8 cellular contexts compared by ENCODE assay signal in genomic region chr13:38349386-38350113, GRCh38. TPM values are rescaled to one million over a fixed set of nuclear protein-coding genes. Genes with fewer than 3 reads are reported as not detected.
DNase-seq lines count a peak whose midpoint lies in the region; ATAC-seq and TF ChIP-seq lines count a peak whose summit lies in the region.

Gene UFM1 (plus strand): TSS chr13:38349851. CDS start chr13:38349920, 69 bp downstream.

- DNase-seq in ELF-1 (ENCODE audit: low read depth, low spot score), result peak; percentile 89
- peak; percentile 77 for DNase-seq in H7
- DNase-seq in M059J (ENCODE audit: low read depth), result peak; percentile 91
- DNase-seq in SHP77 (lab: John Stamatoyannopoulos, UW), result peak; percentile 82 to 86
- DNase-seq in activated effector memory CD4-positive, alpha-beta T cell treated with Interleukin-2 at 50 U/mL for 16 hours, result peak; percentile 77
- DNase-seq in fibroblast of peridontal ligament (ENCODE audit: extremely low read depth), result peak; percentile 98
- peak; percentile 75 for DNase-seq in natural killer cell
- DNase-seq in stimulated activated naive CD4-positive, alpha-beta T cell treated with Interleukin-2 at 50 U/mL for 16 hours (lab: John Stamatoyannopoulos, UW), result peak; percentile 89

- ATAC-seq in natural killer cell, result peak; percentile 93 to 98 (median 94)

- intact Hi-C loops in natural killer cell (cut with micrococcal nuclease), result loop anchor here (5.0 kb wide), 1 partner anchor 688 kb away; the partner anchor contains the start of genes NHLRC3 and PROSER1

- H3K4me1 Mint-ChIP-seq in natural killer cell, result peaks cover 38 to 42% of the 10 kb centered on the region in 2 donors

- peak within 1 kb of the TSS; percentile 96 for H3K4me3 ChIP-seq in H7 (ENCODE audit: insufficient read depth, low read depth, low read length)

- H3K9me3 Mint-ChIP-seq in natural killer cell, result no peaks in the 10 kb centered on the region

- H3K36me3 Mint-ChIP-seq in natural killer cell, result no peaks in the 10 kb centered on the region

- H3K27me3 Mint-ChIP-seq in natural killer cell (ENCODE audit: low read depth in 2 of 2), result peaks cover 8 to 9% of the 10 kb centered on the region in 2 donors

- H3K36me3 ChIP-seq in H7 (replicated peaks; ENCODE audit: control insufficient read depth, insufficient read depth, low read length), result no peaks in the 10 kb centered on the region; the same call in 1 of the 2 replicates

- peak within 1 kb of the TSS; percentile 98 for H3K4me3 Mint-ChIP-seq in natural killer cell

- H3K27me3 ChIP-seq in H7 (ENCODE audit: control insufficient read depth, insufficient read depth, low read length), result no peaks in the 10 kb centered on the region

- H3K27ac Mint-ChIP-seq in natural killer cell, result peak within 1 kb of the TSS; percentile 98

- no peak for TF ChIP-seq CTCF in natural killer cell (IDR thresholded peaks at IDR 0.05)

RNA-seq across cellular contexts. Expression of gene UFM1, which starts in this region (rescaled TPM):
- total RNA-seq in H7 (2014; rRNA removed; shearing (Covaris generic)), result 24.8 and 39.6 TPM in 2 replicates
- 56.9 and 69.2 TPM in 2 replicates for total RNA-seq in M059J (2014; rRNA removed; shearing (Covaris generic))
- 10 to 100 TPM; 76.3 to 84.3 (median 84.1) TPM for total RNA-seq in natural killer cell

Comparison
In these comparisons a context has a peak if more than half of its experiments do, and no peak if none do; other contexts are left out.
1. Peak in every context shown above with its lines: DNase-seq, ATAC-seq and H3K4me3 ChIP-seq.